1 cellular context compared by ENCODE assay signal in the genomic region with DNA sequence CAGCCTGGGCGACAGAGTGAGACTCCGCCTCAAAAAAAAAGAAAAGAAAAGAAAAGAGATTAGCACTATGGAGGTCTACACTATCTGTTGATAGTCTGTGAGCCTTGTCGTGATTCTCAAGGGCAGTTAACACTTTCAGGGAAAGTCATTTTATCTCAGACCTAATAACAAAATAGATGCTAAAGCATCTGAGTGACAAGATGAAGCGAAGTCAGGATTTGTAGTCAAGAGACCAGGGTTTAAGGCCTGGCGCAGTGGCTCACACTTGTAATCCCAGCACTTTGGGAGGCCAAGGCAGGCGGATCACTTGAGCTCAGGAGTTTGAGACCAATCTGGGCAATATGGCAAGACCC.
TF ChIP-seq lines count a peak whose summit lies in the region.

No MANE protein-coding gene starts in this region.

TF ChIP-seq in K562, 482 proteins besides CTCF, POLR2A, EP300 and RAD21:
- no peak for TF ChIP-seq PURB (CRISPR knock-in tag; IDR thresholded peaks at IDR 0.05; ENCODE audit: low read depth)
- TF ChIP-seq, protein P1, sequence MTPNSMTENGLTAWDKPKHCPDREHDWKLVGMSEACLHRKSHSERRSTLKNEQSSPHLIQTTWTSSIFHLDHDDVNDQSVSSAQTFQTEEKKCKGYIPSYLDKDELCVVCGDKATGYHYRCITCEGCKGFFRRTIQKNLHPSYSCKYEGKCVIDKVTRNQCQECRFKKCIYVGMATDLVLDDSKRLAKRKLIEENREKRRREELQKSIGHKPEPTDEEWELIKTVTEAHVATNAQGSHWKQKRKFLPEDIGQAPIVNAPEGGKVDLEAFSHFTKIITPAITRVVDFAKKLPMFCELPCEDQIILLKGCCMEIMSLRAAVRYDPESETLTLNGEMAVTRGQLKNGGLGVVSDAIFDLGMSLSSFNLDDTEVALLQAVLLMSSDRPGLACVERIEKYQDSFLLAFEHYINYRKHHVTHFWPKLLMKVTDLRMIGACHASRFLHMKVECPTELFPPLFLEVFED (CRISPR knock-in tag; conservative IDR thresholded peaks at IDR 0.05), result peak; percentile 6; the same call in 1 of the 2 replicates
